ENCODE assay signal across 15 cellular contexts in the genomic region with DNA sequence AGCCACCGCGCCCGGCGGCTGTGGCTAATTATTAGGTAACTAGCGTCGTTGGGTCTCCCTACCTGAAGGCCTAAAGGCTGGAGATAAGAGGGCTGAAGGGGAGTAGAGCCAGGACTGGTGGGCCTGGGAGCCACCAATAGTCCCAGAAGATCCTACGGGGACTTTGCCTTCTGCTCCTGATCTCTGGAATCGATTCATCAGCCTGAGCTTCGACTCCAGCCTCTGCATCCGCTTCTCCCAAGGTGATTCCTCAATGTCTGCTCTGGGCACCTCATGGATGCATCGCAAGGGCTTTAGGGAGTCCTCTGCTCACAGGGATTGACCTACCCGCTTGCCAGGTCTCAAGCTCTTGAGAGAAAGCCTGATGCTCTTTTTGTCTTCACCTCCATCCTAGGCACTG. TPM values are rescaled to one million over a fixed set of nuclear protein-coding genes. Genes with fewer than 3 reads are reported as not detected.
DNase-seq lines count a peak whose midpoint lies in the region; ATAC-seq and TF ChIP-seq lines count a peak whose summit lies in the region.
"Had no signal": no experiment of that assay in that cellular context is flagged by ENCODE, and none has a peak within 500 bp of the region (broad histone marks: within the 10 kb centered on the region; RNA-seq: fewer than 3 reads in every experiment).

No MANE protein-coding gene starts in this region.

- no peaks in the 10 kb centered on the region for H4K20me1 ChIP-seq in GM23338 (replicated peaks; ENCODE audit: insufficient read depth)
- no peaks in the 10 kb centered on the region for H4K20me1 ChIP-seq in Karpas-422 (ENCODE audit: insufficient read depth, low read depth, low read length)

- H3K27me3 ChIP-seq in CD4-positive, alpha-beta T cell (ENCODE audit: control insufficient read depth, insufficient read depth, low read length), result no peaks in the 10 kb centered on the region
- H3K27me3 ChIP-seq in GM23338 (ENCODE audit: insufficient read depth) (no peaks in the 10 kb centered on the region), Karpas-422 (ENCODE audit: low read length) (no peaks in the 10 kb centered on the region), right lobe of liver (no peaks in the 10 kb centered on the region)

- WGBS in right lobe of liver (ENCODE audit: insufficient coverage, low coverage, low lambda C conversion rate, missing lambda C conversion rate), result 88% methylated on average over 8 of the region's 12 CpGs

- H3K9ac ChIP-seq in Karpas-422 (ENCODE audit: low read length), result no peak overlapping the region
- H3K9ac ChIP-seq: GM23248 had no signal

- CTCF ChIA-PET in CD4-positive, alpha-beta T cell (lab: Charles Lee), result interaction anchor here (1.6 kb wide), 1 partner anchor 30 kb away, joined by 4 read pairs; no protein-coding TSS in a partner anchor
- CTCF ChIA-PET in activated naive CD4-positive, alpha-beta T cell treated with anti-CD3 and anti-CD28 coated beads, Interleukin-2, amount 10 ng/mL, durations not matched to agents 7 days and 5 days (lab: Charles Lee), result no interaction called here

- H3K9me2 ChIP-seq in GM23338 (ENCODE audit: insufficient read depth), result no peaks in the 10 kb centered on the region
- H3K9me2 ChIP-seq in Karpas-422 (replicated peaks; ENCODE audit: insufficient read depth, low read length), result no peaks in the 10 kb centered on the region

- H3F3A ChIP-seq in GM23338 (replicated peaks; ENCODE audit: low read depth), result 0 out of 2 replicates have a peak, but pooled peaks cover 7% of the 10 kb centered on the region

- H3K9me3 Mint-ChIP-seq in CD4-positive, alpha-beta T cell, result no peaks in the 10 kb centered on the region
- H3K9me3 Mint-ChIP-seq in GM23338, result no peaks in the 10 kb centered on the region
- H3K9me3 Mint-ChIP-seq in activated naive CD4-positive, alpha-beta T cell treated with anti-CD3 and anti-CD28 coated beads, Interleukin-2, amount 10 ng/mL, durations not matched to agents 7 days and 5 days, result no peaks in the 10 kb centered on the region
- H3K9me3 Mint-ChIP-seq: CD14-positive monocyte had no signal

- H3K27ac Mint-ChIP-seq in CD4-positive, alpha-beta T cell, result peak overlapping the region; percentile 36
- H3K27ac Mint-ChIP-seq in GM23338, result no peak overlapping the region
- H3K27ac Mint-ChIP-seq in activated naive CD4-positive, alpha-beta T cell treated with anti-CD3 and anti-CD28 coated beads, Interleukin-2, amount 10 ng/mL, durations not matched to agents 7 days and 5 days, result no peak overlapping the region
- H3K27ac Mint-ChIP-seq: CD14-positive monocyte had no signal

- H2AFZ ChIP-seq in GM23338, result no peak overlapping the region
- H2AFZ ChIP-seq in Karpas-422 (ENCODE audit: low read length), result no peak overlapping the region
- H2AFZ ChIP-seq: GM23248 had no signal

- TF ChIP-seq CTCF in CD4-positive, alpha-beta T cell (IDR thresholded peaks at IDR 0.05), result no peak
- TF ChIP-seq CTCF in GM23338 (conservative IDR thresholded peaks at IDR 0.05; ENCODE audit: low read depth in 2 of 2) (no peak), right lobe of liver (IDR thresholded peaks at IDR 0.05) (no peak)

- H3K36me3 ChIP-seq in GM23338 (ENCODE audit: insufficient read depth) (peaks cover 13% of the 10 kb centered on the region; the same call in 1 of the 2 replicates), Karpas-422 (ENCODE audit: insufficient read depth, low read length) (no peaks in the 10 kb centered on the region), right lobe of liver (no peaks in the 10 kb centered on the region)
- H3K36me3 ChIP-seq: HAP-1 had no signal

- H3K79me2 ChIP-seq in GM23338 (replicated peaks; ENCODE audit: insufficient read depth) (peaks cover 8% of the 10 kb centered on the region), Karpas-422 (ENCODE audit: low read length) (no peaks in the 10 kb centered on the region)

- H3K27me3 Mint-ChIP-seq in CD4-positive, alpha-beta T cell, result no peaks in the 10 kb centered on the region
- peaks cover 8% of the 10 kb centered on the region for H3K27me3 Mint-ChIP-seq in GM23338 (ENCODE audit: insufficient read depth, low read depth, poor library complexity)
- H3K27me3 Mint-ChIP-seq in activated naive CD4-positive, alpha-beta T cell treated with anti-CD3 and anti-CD28 coated beads, Interleukin-2, amount 10 ng/mL, durations not matched to agents 7 days and 5 days, result no peaks in the 10 kb centered on the region

- no peak for DNase-seq in CD4-positive, alpha-beta T cell
- DNase-seq in GM23338 (ENCODE audit: low spot score) (no peak), Karpas-422 (peak; percentile 15), iPS-NIHi7 (ENCODE audit: extremely low spot score) (peak; percentile 12), right lobe of liver (no peak)
- DNase-seq in activated naive CD4-positive, alpha-beta T cell treated with anti-CD3 and anti-CD28 coated beads, Interleukin-2, amount 10 ng/mL, durations not matched to agents 7 days and 5 days, result no peak
- DNase-seq: Calu3, DMS 273 treated with DMSO at 0.1 percent for 48 hours, GM23248, KBM-7 had no signal

- H3K4me1 ChIP-seq in GM23338 (ENCODE audit: insufficient read depth), result peaks cover 9% of the 10 kb centered on the region
- peaks cover 2% of the 10 kb centered on the region for H3K4me1 ChIP-seq in Karpas-422 (ENCODE audit: low read length)
- H3K4me1 ChIP-seq in right lobe of liver, result peaks cover 0 to 7% (median 0%) of the 10 kb centered on the region in 4 donors

- no peak overlapping the region for H3K4me3 Mint-ChIP-seq in CD4-positive, alpha-beta T cell
- H3K4me3 Mint-ChIP-seq in GM23338, result no peak overlapping the region; the same call in 2 of the 3 replicates
- no peak overlapping the region for H3K4me3 Mint-ChIP-seq in activated naive CD4-positive, alpha-beta T cell treated with anti-CD3 and anti-CD28 coated beads, Interleukin-2, amount 10 ng/mL, durations not matched to agents 7 days and 5 days
- H3K4me3 Mint-ChIP-seq: CD14-positive monocyte had no signal

- no peak overlapping the region for H3K27ac ChIP-seq in CD4-positive, alpha-beta T cell (ENCODE audit: low read depth, low read length)
- peak overlapping the region; percentile 59; the same call in 1 of the 2 replicates for H3K27ac ChIP-seq in GM23338 (ENCODE audit: low read depth)
- no peak overlapping the region for H3K27ac ChIP-seq in Karpas-422 (ENCODE audit: low read length)
- H3K27ac ChIP-seq in right lobe of liver, result no peak overlapping the region
- H3K27ac ChIP-seq: GM23248 had no signal

- H3K36me3 Mint-ChIP-seq in CD4-positive, alpha-beta T cell (ENCODE audit: low read depth), result peaks cover 5% of the 10 kb centered on the region
- H3K36me3 Mint-ChIP-seq in GM23338 (ENCODE audit: low read depth), result peaks cover 38% of the 10 kb centered on the region
- H3K36me3 Mint-ChIP-seq in activated naive CD4-positive, alpha-beta T cell treated with anti-CD3 and anti-CD28 coated beads, Interleukin-2, amount 10 ng/mL, durations not matched to agents 7 days and 5 days, result peaks cover 33% of the 10 kb centered on the region
- H3K36me3 Mint-ChIP-seq: CD14-positive monocyte had no signal

- H3K9me3 ChIP-seq in CD4-positive, alpha-beta T cell (ENCODE audit: control insufficient read depth, low read length), result no peaks in the 10 kb centered on the region
- no peaks in the 10 kb centered on the region for H3K9me3 ChIP-seq in Karpas-422 (ENCODE audit: low read length)
- no peaks in the 10 kb centered on the region for H3K9me3 ChIP-seq in right lobe of liver
- H3K9me3 ChIP-seq: HAP-1 had no signal

- H3K4me2 ChIP-seq in GM23338 (no peak overlapping the region), Karpas-422 (ENCODE audit: low read depth, low read length, poor library complexity, severe bottlenecking) (no peak overlapping the region)

- POLR2A ChIA-PET in CD4-positive, alpha-beta T cell (lab: Charles Lee), result no interaction called here

- ATAC-seq in CD4-positive, alpha-beta T cell (ENCODE audit: poor library complexity), result no peak
- no peak for ATAC-seq in GM23338
- ATAC-seq in HG02642 (IDR thresholded peaks at IDR 0.05; ENCODE audit: poor library complexity, unreplicated experiment), result no peak
- no peak for ATAC-seq in right lobe of liver
- ATAC-seq in HG02759 (IDR thresholded peaks at IDR 0.05; ENCODE audit: unreplicated experiment), result no peak
- ATAC-seq: GM12878 had no signal

- intact Hi-C loops in CD4-positive, alpha-beta T cell (cut with DNase I, micrococcal nuclease), result loop anchor here in 1 of 2 experiments (5.0 kb wide), 1 partner anchor 707 kb away; no protein-coding TSS in a partner anchor
- intact Hi-C loops in right lobe of liver (cut with DNase I), result no loop called here

- TF ChIP-seq POLR2A in right lobe of liver (IDR thresholded peaks at IDR 0.05), result no peak

- no peak overlapping the region for H3K4me3 ChIP-seq in GM23338
- H3K4me3 ChIP-seq in Karpas-422 (ENCODE audit: low read length), result no peak overlapping the region
- no peak overlapping the region for H3K4me3 ChIP-seq in right lobe of liver
- H3K4me3 ChIP-seq: GM12878, GM23248, HAP-1 had no signal

- H3K4me1 Mint-ChIP-seq in CD4-positive, alpha-beta T cell (ENCODE audit: low read depth), result peaks cover 35% of the 10 kb centered on the region
- H3K4me1 Mint-ChIP-seq in GM23338, result peaks cover 19% of the 10 kb centered on the region
- H3K4me1 Mint-ChIP-seq in activated naive CD4-positive, alpha-beta T cell treated with anti-CD3 and anti-CD28 coated beads, Interleukin-2, amount 10 ng/mL, durations not matched to agents 7 days and 5 days, result peaks cover 33% of the 10 kb centered on the region

TF ChIP-seq in GM23338, 12 proteins besides CTCF, POLR2A, EP300 and RAD21:
- TF ChIP-seq, protein P1, sequence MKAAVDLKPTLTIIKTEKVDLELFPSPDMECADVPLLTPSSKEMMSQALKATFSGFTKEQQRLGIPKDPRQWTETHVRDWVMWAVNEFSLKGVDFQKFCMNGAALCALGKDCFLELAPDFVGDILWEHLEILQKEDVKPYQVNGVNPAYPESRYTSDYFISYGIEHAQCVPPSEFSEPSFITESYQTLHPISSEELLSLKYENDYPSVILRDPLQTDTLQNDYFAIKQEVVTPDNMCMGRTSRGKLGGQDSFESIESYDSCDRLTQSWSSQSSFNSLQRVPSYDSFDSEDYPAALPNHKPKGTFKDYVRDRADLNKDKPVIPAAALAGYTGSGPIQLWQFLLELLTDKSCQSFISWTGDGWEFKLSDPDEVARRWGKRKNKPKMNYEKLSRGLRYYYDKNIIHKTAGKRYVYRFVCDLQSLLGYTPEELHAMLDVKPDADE (IDR thresholded peaks at IDR 0.05), result no peak

RNA-seq across cellular contexts. Expression of a gene that starts 14.7 kb away (rescaled TPM):
- 10 to 100 TPM; 60.4 to 62.6 TPM for total RNA-seq in CD4-positive, alpha-beta T cell
- total RNA-seq in GM23338 (2014; rRNA removed; shearing (Covaris generic)), result 137 and 161 TPM in 2 replicates
- polyA plus RNA-seq in GM23338 (2016; fragmentation: Nextera tagmentation; extraction: Ambion mirVana), result 59.4 and 64.4 TPM in 2 replicates
- 39.1 and 102 TPM in 2 replicates for total RNA-seq in Karpas-422 (2014; rRNA removed; shearing (Covaris generic); ENCODE audit: low replicate concordance)
- 10 to 100 TPM in 2 of 6 experiments, 1 to 10 TPM in 4; 4.8 to 22.8 (median 9.8) TPM for total RNA-seq in right lobe of liver

RNA-seq across cellular contexts. Expression of a gene that starts 30.8 kb away (rescaled TPM):
- 10 to 100 TPM; 39.7 to 42.3 TPM for total RNA-seq in CD4-positive, alpha-beta T cell
- total RNA-seq in GM23338 (2014; rRNA removed; shearing (Covaris generic)), result 31.0 and 32.0 TPM in 2 replicates
- 22.2 and 23.7 TPM in 2 replicates for polyA plus RNA-seq in GM23338 (2016; fragmentation: Nextera tagmentation; extraction: Ambion mirVana)
- 17.6 and 20.3 TPM in 2 replicates for total RNA-seq in Karpas-422 (2014; rRNA removed; shearing (Covaris generic); ENCODE audit: low replicate concordance)
- 10 to 100 TPM in 2 of 6 experiments, 1 to 10 TPM in 4; 6.9 to 14.4 (median 9.0) TPM for total RNA-seq in right lobe of liver

Comparison
In these comparisons a context has a peak if more than half of its experiments do, and no peak if none do; other contexts are left out.
1. DNase-seq: peak in Karpas-422 (single experiment) and iPS-NIHi7 (single experiment); none in CD4-positive, alpha-beta T cell (0 of 10), GM23338 (single experiment), activated naive CD4-positive, alpha-beta T cell treated with anti-CD3 and anti-CD28 coated beads, Interleukin-2, amount 10 ng/mL, durations not matched to agents 7 days and 5 days (single experiment) and right lobe of liver (0 of 3).